Comparison of ENCODE assay signal across 11 cellular contexts in the genomic region with DNA sequence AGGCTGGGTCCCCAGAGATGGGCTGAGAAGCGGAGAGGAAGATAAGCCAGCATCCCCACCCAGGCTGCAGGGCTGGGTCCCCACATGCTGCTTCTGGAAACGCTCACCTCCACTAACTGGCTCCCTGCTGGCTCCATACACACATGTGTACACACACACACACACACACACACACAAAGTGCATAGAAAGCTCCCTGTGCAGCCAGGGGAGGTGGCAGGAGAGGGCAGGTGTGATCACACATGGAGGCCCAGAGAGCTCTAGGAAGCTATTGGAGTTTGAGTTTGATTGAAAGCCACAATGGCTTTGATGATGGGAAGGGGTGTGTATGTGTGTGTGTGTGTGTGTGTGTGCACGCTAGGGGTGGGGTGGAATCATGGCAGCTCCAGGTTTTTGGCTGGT. TPM values are rescaled to one million over a fixed set of nuclear protein-coding genes. Genes with fewer than 3 reads are reported as not detected.
"Had no signal": no experiment of that assay in that cellular context is flagged by ENCODE, and none has a peak within 500 bp of the region (broad histone marks: within the 10 kb centered on the region; RNA-seq: fewer than 3 reads in every experiment).

No MANE protein-coding gene starts in this region.

- ATAC-seq: HCT116, HepG2 had no signal

- H2AFZ ChIP-seq: GM23338 had no signal

- H3K4me1 ChIP-seq: HAP-1 had no signal

- H3K27ac ChIP-seq: HL-60, KMS-11 had no signal

- H3K9me3 ChIP-seq: HAP-1 had no signal

- H3K4me2 ChIP-seq: GM23338, KMS-11 had no signal

- H3K9ac ChIP-seq: KMS-11 had no signal

- H3K36me3 ChIP-seq: HAP-1 had no signal

- H3K4me3 ChIP-seq: GM23338, HAP-1 had no signal

- DNase-seq: H7, HFFc6, Karpas-422, KBM-7 had no signal

RNA-seq across cellular contexts. Expression of a gene that starts 29.3 kb away (rescaled TPM):
- polyA plus RNA-seq: HepG2, IgD-negative memory B cell had no signal
